In genomic region chr19:32317045-32317444, GRCh38 we compare ENCODE assay signal across 23 cellular contexts.
"Had no signal": no experiment of that assay in that cellular context is flagged by ENCODE, and none has a peak within 500 bp of the region (broad histone marks: within the 10 kb centered on the region; RNA-seq: fewer than 3 reads in every experiment).

No MANE protein-coding gene starts in this region.

- H3K4me1 ChIP-seq: SJSA1 had no signal

- H3K36me3 ChIP-seq: SJSA1 had no signal

- DNase-seq: activated B cell treated with CpG ODN at 0.5 μM for 24 hours; activated CD4-positive, alpha-beta T cell treated with anti-CD3 and anti-CD28 coated beads for 1 hour; activated CD4-positive, alpha-beta T cell treated with anti-CD3 and anti-CD28 coated beads, Interleukin-2, amount 10 ng/mL, durations not matched to agents 24 days and 14 days; activated CD4-positive, alpha-beta T cell treated with anti-CD3 and anti-CD28 coated beads, Interleukin-2, amount 50 U/mL, for 48 hours; activated CD8-positive, alpha-beta memory T cell treated with anti-CD3 and anti-CD28 coated beads for 24 hours; activated gamma-delta T cell; activated naive CD4-positive, alpha-beta T cell treated with anti-CD3 and anti-CD28 coated beads, Interleukin-2, amount 10 ng/mL, durations not matched to agents 7 days and 5 days; activated naive CD8-positive, alpha-beta T cell treated with anti-CD3 and anti-CD28 coated beads for 36 hours; activated T-cell treated with anti-CD3 and anti-CD28 coated beads, Interleukin-2, amount 50 U/mL, for 4 hours; cerebellar nuclear complex; KG1; NCI-H1092; NCI-H1417; NCI-H2029; NCI-H2107; NCI-H2171 treated with DMSO at 0.1 percent for 48 hours; NCI-H226; NCI-H526; NCI-H82; OCI-M1; Right ventricle myocardium superior had no signal

- H3K27ac ChIP-seq: RWPE1, SJSA1 had no signal

- H3K4me3 ChIP-seq: SJSA1 had no signal

- H3K9me3 ChIP-seq: SJSA1 had no signal
